In the genomic region with DNA sequence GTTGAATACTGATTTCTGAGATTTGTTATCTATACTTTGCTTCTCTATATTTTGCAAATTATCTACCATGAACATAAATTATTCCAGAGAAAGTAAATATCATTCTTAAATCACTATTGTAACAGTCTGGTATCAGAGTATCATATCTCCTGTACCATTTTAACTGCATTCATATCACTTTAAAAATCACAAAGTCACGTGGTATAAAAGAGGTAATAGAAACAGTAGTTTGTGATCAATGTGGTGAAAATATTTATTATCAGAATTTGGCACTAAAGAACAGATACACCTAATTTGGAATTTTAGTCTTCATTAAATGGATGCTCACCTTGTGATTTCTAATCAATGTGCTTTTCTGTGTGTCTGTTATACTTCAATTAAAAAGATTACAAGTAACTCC, we compare ENCODE assay signal across 33 cellular contexts. TPM values are rescaled to one million over a fixed set of nuclear protein-coding genes. Genes with fewer than 3 reads are reported as not detected.
DNase-seq lines count a peak whose midpoint lies in the region; ATAC-seq, FAIRE-seq and TF ChIP-seq lines count a peak whose summit lies in the region.
"Had no signal": no experiment of that assay in that cellular context is flagged by ENCODE, and none has a peak within 500 bp of the region (broad histone marks: within the 10 kb centered on the region; RNA-seq: fewer than 3 reads in every experiment).

No MANE protein-coding gene starts in this region.

- H3K4me1 ChIP-seq in right cardiac atrium (ENCODE audit: control insufficient read depth, insufficient read depth, low read length) (peaks cover 4% of the 10 kb centered on the region), endothelial cell of umbilical vein (ENCODE audit: control insufficient read depth, extremely low read depth, insufficient read depth, low read length) (peaks cover 21% of the 10 kb centered on the region), PC-9 (replicated peaks; ENCODE audit: insufficient read depth) (peaks cover 25% of the 10 kb centered on the region)

- H3K9ac ChIP-seq in endothelial cell of umbilical vein (replicated peaks; ENCODE audit: extremely low read depth, insufficient read depth, low read length): no peak overlapping the region

- H3K9me3 Mint-ChIP-seq in nephron: no peaks in the 10 kb centered on the region
- H3K9me3 Mint-ChIP-seq: dendritic cell treated with granulocyte-macrophage colony-stimulating factor and Interleukin-4, amounts not matched to agents 40 ng/mL and 50 ng/mL, for 4 days; neural crest cell; T-helper 1 cell treated with Interleukin-12 subunit alpha and Interleukin-12 subunit beta and Interleukin-4 antibody, amounts not matched to agents 30 μg/mL and 1 μg/mL, for 36 hours; type B pancreatic cell had no signal

- H4K20me1 ChIP-seq in endothelial cell of umbilical vein (replicated peaks; ENCODE audit: control insufficient read depth, extremely low read depth, insufficient read depth, low read length) (no peaks in the 10 kb centered on the region), PC-9 (ENCODE audit: insufficient read depth) (no peaks in the 10 kb centered on the region)

- no peaks in the 10 kb centered on the region for H3K9me2 ChIP-seq in PC-9 (ENCODE audit: insufficient read depth)

- H3K4me3 Mint-ChIP-seq in nephron: no peak overlapping the region
- H3K4me3 Mint-ChIP-seq: CD14-positive monocyte; dendritic cell treated with granulocyte-macrophage colony-stimulating factor and Interleukin-4, amounts not matched to agents 40 ng/mL and 50 ng/mL, for 4 days; neural crest cell; T-helper 1 cell treated with Interleukin-12 subunit alpha and Interleukin-12 subunit beta and Interleukin-4 antibody, amounts not matched to agents 30 μg/mL and 1 μg/mL, for 36 hours; type B pancreatic cell had no signal

- no peak for TF ChIP-seq CTCF in endothelial cell of umbilical vein (IDR thresholded peaks at IDR 0.05; ENCODE audit: extremely low read depth in 1 of 2, insufficient read depth in 1 of 2, low read depth in 1 of 2, low read length in 2 of 2)
- no peak for TF ChIP-seq CTCF in nephron (IDR thresholded peaks at IDR 0.05; ENCODE audit: unreplicated experiment in 3 of 3)
- TF ChIP-seq CTCF in PC-9 (conservative IDR thresholded peaks at IDR 0.05): no peak

- H3K4me1 Mint-ChIP-seq in nephron: peaks cover 59% of the 10 kb centered on the region
- H3K4me1 Mint-ChIP-seq: CD14-positive monocyte had no signal

- peaks cover 15% of the 10 kb centered on the region for H3K36me3 Mint-ChIP-seq in nephron (ENCODE audit: low read depth)
- H3K36me3 Mint-ChIP-seq: CD14-positive monocyte, type B pancreatic cell had no signal

- no peak for TF ChIP-seq POLR2A in endothelial cell of umbilical vein (IDR thresholded peaks at IDR 0.05; ENCODE audit: low read depth, low read length)

- H3K9me3 ChIP-seq in right cardiac atrium (ENCODE audit: control insufficient read depth, low read length): no peaks in the 10 kb centered on the region
- no peaks in the 10 kb centered on the region for H3K9me3 ChIP-seq in endothelial cell of umbilical vein (replicated peaks; ENCODE audit: control insufficient read depth, insufficient read depth, low read length)
- 0 out of 2 replicates have a peak, but pooled peaks cover 3% of the 10 kb centered on the region for H3K9me3 ChIP-seq in PC-9 (ENCODE audit: insufficient read depth, low read depth)
- H3K9me3 ChIP-seq: Caco-2, heart left ventricle had no signal

- peak overlapping the region; percentile 88 to 93 (median 90) for H3K27ac Mint-ChIP-seq in nephron
- H3K27ac Mint-ChIP-seq: CD14-positive monocyte; dendritic cell treated with granulocyte-macrophage colony-stimulating factor and Interleukin-4, amounts not matched to agents 40 ng/mL and 50 ng/mL, for 4 days; T-helper 1 cell treated with Interleukin-12 subunit alpha and Interleukin-12 subunit beta and Interleukin-4 antibody, amounts not matched to agents 30 μg/mL and 1 μg/mL, for 36 hours; type B pancreatic cell had no signal

- dilution Hi-C loops in endothelial cell of umbilical vein (cut with MboI; ENCODE audit: extremely low pct_ligation_motif_present, low sequenced_read_pairs): no loop called here

- H3K79me2 ChIP-seq in endothelial cell of umbilical vein (ENCODE audit: control insufficient read depth, insufficient read depth, low read length) (no peaks in the 10 kb centered on the region), PC-9 (ENCODE audit: low read depth) (no peaks in the 10 kb centered on the region)

- intact Hi-C loops in right cardiac atrium (cut with DNase I): no loop called here
- intact Hi-C loops in left ventricle myocardium superior (cut with micrococcal nuclease): no loop called here
- intact Hi-C loops in endothelial cell of umbilical vein (cut with micrococcal nuclease): no loop called here
- intact Hi-C loops in PC-9 (cut with micrococcal nuclease; ENCODE audit: unreplicated experiment): no loop called here

- DNase-seq in right cardiac atrium (no peak), left ventricle myocardium superior (no peak), endothelial cell of umbilical vein (ENCODE audit: low read depth, low spot score) (no peak), PC-9 (no peak), NCI-H187 treated with DMSO at 0.1 percent for 48 hours (lab: John Stamatoyannopoulos, UW) (no peak), dedifferentiated amniotic fluid mesenchymal stem cell (ENCODE audit: extremely low spot score) (no peak)
- DNase-seq: 8988T; activated CD4-positive, alpha-beta T cell treated with anti-CD3 and anti-CD28 coated beads, Interleukin-2, amount 50 U/mL, for 48 hours; activated CD4-positive, CD25-positive, alpha-beta regulatory T cell treated with anti-CD3 and anti-CD28 coated beads, Interleukin-2, amount 50 U/mL, for 72 hours; activated T-cell treated with anti-CD3 and anti-CD28 coated beads, Interleukin-2, amount 50 U/mL, for 48 hours; Caco-2; central memory CD4-positive, alpha-beta T cell; foreskin keratinocyte; GDM1; heart left ventricle; NCI-H1048; NCI-H1930; NCI-H2171 treated with DMSO at 0.1 percent for 48 hours; NCI-H524; NK-92 treated with Interleukin-12 subunit alpha and Interleukin-12 subunit beta, amount 100 ng/mL, for 24 hours; stimulated activated CD4-positive, alpha-beta T cell treated with anti-CD3 and anti-CD28 coated beads, Interleukin-4, amount 100 ng/mL, for 1 hour had no signal

- 57% methylated on average over 1 of the region's 1 CpG for WGBS in right cardiac atrium

- FAIRE-seq in endothelial cell of umbilical vein (lab: Jason Lieb, UNC): no peak

- POLR2A ChIA-PET in endothelial cell of umbilical vein (lab: Charles Lee) (no interaction called here), PC-9 (lab: Charles Lee; ENCODE audit: unreplicated experiment) (no interaction called here)

- peaks cover 19% of the 10 kb centered on the region for H3F3A ChIP-seq in PC-9 (ENCODE audit: insufficient read depth, low read depth)

- H3K4me2 ChIP-seq in endothelial cell of umbilical vein (ENCODE audit: insufficient read depth, low read length) (peak overlapping the region; percentile 43), PC-9 (no peak overlapping the region)

- CTCF ChIA-PET in endothelial cell of umbilical vein (lab: Charles Lee): interaction anchor here (0.9 to 1.4 kb wide), 2 partner anchors 36 to 110 kb away, joined by 3 read pairs; no protein-coding TSS in a partner anchor
- CTCF ChIA-PET in PC-9 (lab: Charles Lee): no interaction called here

- BruUV-seq in endothelial cell of umbilical vein (replicated peaks; lab: Mats Ljungman, UMichigan) (no TSS peak), PC-9 (replicated peaks; lab: Mats Ljungman, UMichigan) (no TSS peak)

- ATAC-seq in right cardiac atrium (no peak), left ventricle myocardium superior (no peak), HG02981 (IDR thresholded peaks at IDR 0.05; ENCODE audit: unreplicated experiment) (no peak)
- ATAC-seq: esophagus mucosa, foreskin keratinocyte, HCT116, Right ventricle myocardium inferior, SK-N-SH treated with all-trans-retinoic acid at 6 μM for 48 hours had no signal

- H3K27me3 ChIP-seq in right cardiac atrium (ENCODE audit: control insufficient read depth, insufficient read depth): no peaks in the 10 kb centered on the region
- no peaks in the 10 kb centered on the region for H3K27me3 ChIP-seq in endothelial cell of umbilical vein (ENCODE audit: control insufficient read depth in 2 of 2, insufficient read depth in 2 of 2, low read length in 2 of 2)
- no peaks in the 10 kb centered on the region for H3K27me3 ChIP-seq in PC-9 (ENCODE audit: insufficient read depth, low read depth)
- H3K27me3 ChIP-seq: foreskin keratinocyte, heart left ventricle had no signal

- H3K36me3 ChIP-seq in endothelial cell of umbilical vein (ENCODE audit: control insufficient read depth in 2 of 2, extremely low read depth in 1 of 2, insufficient read depth in 2 of 2, low read length in 2 of 2): no peaks in the 10 kb centered on the region
- no peaks in the 10 kb centered on the region for H3K36me3 ChIP-seq in PC-9 (ENCODE audit: low read depth)
- H3K36me3 ChIP-seq: heart left ventricle had no signal

- H3K9me1 ChIP-seq in endothelial cell of umbilical vein (replicated peaks; ENCODE audit: control insufficient read depth, extremely low read depth, insufficient read depth, low read length): no peaks in the 10 kb centered on the region

- no peak overlapping the region for H3K4me3 ChIP-seq in right cardiac atrium (ENCODE audit: low read length)
- no peak overlapping the region for H3K4me3 ChIP-seq in endothelial cell of umbilical vein (replicated peaks in 1 of 3; ENCODE audit: insufficient read depth in 1 of 3, low read depth in 1 of 3, low read length in 3 of 3)
- no peak overlapping the region for H3K4me3 ChIP-seq in PC-9
- H3K4me3 ChIP-seq: heart left ventricle, lung had no signal

- peak overlapping the region; percentile 91 for H2AFZ ChIP-seq in endothelial cell of umbilical vein (ENCODE audit: low read depth, low read length)
- H2AFZ ChIP-seq in PC-9: no peak overlapping the region

- H3K27ac ChIP-seq in right cardiac atrium (ENCODE audit: low read length) (peak overlapping the region; percentile 15), endothelial cell of umbilical vein (ENCODE audit: insufficient read depth, low read depth, low read length) (peak overlapping the region; percentile 20), PC-9 (no peak overlapping the region)
- H3K27ac ChIP-seq: foreskin keratinocyte had no signal

- H3K27me3 Mint-ChIP-seq in nephron (ENCODE audit: low read depth): no peaks in the 10 kb centered on the region
- H3K27me3 Mint-ChIP-seq: dendritic cell treated with granulocyte-macrophage colony-stimulating factor and Interleukin-4, amounts not matched to agents 40 ng/mL and 50 ng/mL, for 4 days; type B pancreatic cell had no signal

RNA-seq across cellular contexts. Expression of gene P3H2, which starts 47.8 kb away (rescaled TPM):
- total RNA-seq in right cardiac atrium: 1 to 10 TPM; 1.7 to 4.1 (median 3.0) TPM
- polyA plus RNA-seq in right cardiac atrium: 4.1 TPM
- 1.2 TPM for total RNA-seq in left ventricle myocardium superior
- 4.8 and 6.6 TPM in 2 replicates for total RNA-seq in endothelial cell of umbilical vein
- polyA plus RNA-seq in endothelial cell of umbilical vein: 5.8 and 6.8 TPM in 2 replicates
- 5.3 and 5.8 TPM in 2 replicates for polyA plus RNA-seq in endothelial cell of umbilical vein (2011; cell fraction: cytosol; rRNA removed)
- 5.5 and 7.2 TPM in 2 replicates for polyA plus RNA-seq in endothelial cell of umbilical vein (2011; cell fraction: nucleus; rRNA removed)
- 17.3 and 21.4 TPM in 2 replicates for polyA plus RNA-seq in endothelial cell of umbilical vein (2012)
- polyA minus RNA-seq in endothelial cell of umbilical vein: 6.3 and 8.3 TPM in 2 replicates
- not detected for polyA minus RNA-seq in endothelial cell of umbilical vein (2011; cell fraction: cytosol; rRNA and poly(A)+ RNA removed)
- polyA minus RNA-seq in endothelial cell of umbilical vein (2011; cell fraction: nucleus; rRNA and poly(A)+ RNA removed): 7.1 and 11.3 TPM in 2 replicates
- 20.9 and 26.2 TPM in 2 replicates for total RNA-seq in PC-9 (2021)
